In the genomic region with DNA sequence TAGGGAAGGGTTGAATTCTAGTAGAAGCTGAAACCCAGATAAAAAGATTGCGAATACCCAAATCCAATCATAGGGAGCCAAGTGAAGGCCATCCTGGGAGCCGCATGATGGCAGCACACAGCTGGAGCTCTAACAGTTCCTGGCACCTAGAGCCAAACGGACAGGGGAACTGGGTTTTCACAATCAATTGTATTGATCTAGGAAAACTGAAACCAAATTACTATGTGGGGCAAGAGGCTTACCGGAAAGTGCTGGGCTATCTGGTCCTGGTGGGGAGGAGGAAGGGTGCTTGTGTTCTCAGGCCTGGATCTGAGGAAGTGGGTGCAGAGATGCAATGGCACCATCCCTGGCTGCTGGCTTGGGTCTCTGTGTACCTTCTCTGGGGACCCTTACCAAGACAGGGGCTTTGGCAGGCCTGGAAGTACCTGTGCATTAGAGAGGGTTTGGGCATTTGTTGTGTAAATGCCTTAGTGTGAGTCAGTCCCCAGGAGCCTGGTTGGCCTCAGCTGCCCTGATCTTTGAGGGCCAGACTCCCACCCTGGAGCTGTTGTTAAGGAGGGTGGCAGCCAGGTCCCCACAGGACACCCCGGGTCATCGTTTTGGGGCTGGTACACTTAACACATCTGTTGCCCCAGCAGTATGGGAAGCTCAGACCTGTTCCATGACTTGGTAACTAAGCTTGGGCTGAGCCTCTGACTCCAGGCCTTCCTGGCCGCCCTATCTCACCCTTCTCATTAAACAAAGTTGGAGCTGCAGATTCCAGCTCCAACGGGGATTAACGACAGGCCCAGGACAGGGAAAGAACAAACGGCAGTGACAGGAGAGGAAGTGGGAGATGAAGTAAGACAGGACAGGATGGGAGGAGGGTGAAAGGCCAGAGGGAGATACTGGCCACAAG, we compare ENCODE assay signal across 13 cellular contexts. TPM values are rescaled to one million over a fixed set of nuclear protein-coding genes. Genes with fewer than 3 reads are reported as not detected.
A peak's percentile ranks its signal among the peaks of the same experiment; 100 is the strongest.
DNase-seq lines count a peak whose midpoint lies in the region; ATAC-seq and TF ChIP-seq lines count a peak whose summit lies in the region.
"Had no signal": no experiment of that assay in that cellular context is flagged by ENCODE, and none has a peak within 500 bp of the region (broad histone marks: within the 10 kb centered on the region; RNA-seq: fewer than 3 reads in every experiment).

No MANE protein-coding gene starts in this region.

- H3K27me3 Mint-ChIP-seq in activated T-cell treated with anti-CD3 and anti-CD28 coated beads, Interleukin-2, amount 50 U/mL, for 24 hours, result no peaks in the 10 kb centered on the region

- H3K27ac ChIP-seq in Panc1 (ENCODE audit: low read length) (peak overlapping the region; percentile 32; the same call in 1 of the 2 replicates), smooth muscle cell (ENCODE audit: low read depth) (peak overlapping the region; percentile 6), aorta (ENCODE audit: low read depth in 1 of 2, low read length in 2 of 2) (no peak overlapping the region)

- peaks cover 4% of the 10 kb centered on the region for H3F3A ChIP-seq in smooth muscle cell (ENCODE audit: low read depth)

- H3K79me2 ChIP-seq in smooth muscle cell (ENCODE audit: low read depth), result no peaks in the 10 kb centered on the region

- TF ChIP-seq CTCF in Panc1 (IDR thresholded peaks at IDR 0.05) (no peak), fibroblast of villous mesenchyme (IDR thresholded peaks at IDR 0.05; ENCODE audit: insufficient read depth, low read depth, low read length) (no peak), smooth muscle cell (IDR thresholded peaks at IDR 0.05; ENCODE audit: borderline replicate concordance, insufficient read depth, poor library complexity, severe bottlenecking) (no peak), GM10266 (IDR thresholded peaks at IDR 0.05; ENCODE audit: control insufficient read depth, insufficient read depth, low read depth, missing control alignments) (no peak)

- peak overlapping the region; percentile 29 for H3K4me2 ChIP-seq in smooth muscle cell

- no peaks in the 10 kb centered on the region for H3K9me3 ChIP-seq in Panc1 (ENCODE audit: control insufficient read depth, insufficient read depth, low read depth, low read length)
- H3K9me3 ChIP-seq in smooth muscle cell (replicated peaks; ENCODE audit: low read depth), result no peaks in the 10 kb centered on the region
- no peaks in the 10 kb centered on the region for H3K9me3 ChIP-seq in aorta (ENCODE audit: control insufficient read depth, low read length)
- H3K9me3 ChIP-seq: BE2C had no signal

- CTCF ChIA-PET in Panc1 (lab: Charles Lee), result interaction anchor here (0.6 to 0.7 kb wide), 3 partner anchors 20 to 685 kb away, joined by 3 to 5 read pairs (median 3); no protein-coding TSS in a partner anchor

- no peak overlapping the region for H3K9ac ChIP-seq in smooth muscle cell (ENCODE audit: low read depth)

- H3K9me3 Mint-ChIP-seq in activated T-cell treated with anti-CD3 and anti-CD28 coated beads, Interleukin-2, amount 50 U/mL, for 24 hours, result no peaks in the 10 kb centered on the region

- peaks cover 30% of the 10 kb centered on the region for H3K4me1 ChIP-seq in Panc1 (ENCODE audit: control insufficient read depth, insufficient read depth, low read length)
- H3K4me1 ChIP-seq in smooth muscle cell (ENCODE audit: low read depth), result peaks cover 8% of the 10 kb centered on the region
- H3K4me1 ChIP-seq in aorta (ENCODE audit: control insufficient read depth in 1 of 2, insufficient read depth in 2 of 2, low read length in 2 of 2), result no peaks in the 10 kb centered on the region
- H3K4me1 ChIP-seq: BE2C had no signal

- no peak overlapping the region for H3K4me3 Mint-ChIP-seq in activated T-cell treated with anti-CD3 and anti-CD28 coated beads, Interleukin-2, amount 50 U/mL, for 24 hours

- H3K36me3 Mint-ChIP-seq in activated T-cell treated with anti-CD3 and anti-CD28 coated beads, Interleukin-2, amount 50 U/mL, for 24 hours (ENCODE audit: low read depth), result no peaks in the 10 kb centered on the region

- 23% methylated on average over 10 of the region's 10 CpGs for WGBS in smooth muscle cell (ENCODE audit: low lambda C conversion rate)
- 73 to 75% methylated on average over 10 of the region's 10 CpGs for WGBS in aorta, 2 donors

- no peaks in the 10 kb centered on the region for H4K20me1 ChIP-seq in smooth muscle cell (ENCODE audit: low read depth)

- no peak for DNase-seq in activated T-cell treated with anti-CD3 and anti-CD28 coated beads, Interleukin-2, amount 50 U/mL, for 24 hours
- DNase-seq in activated T-cell treated with anti-CD3 and anti-CD28 coated beads, Interleukin-2, amount 50 U/mL, for 1 hour, result no peak
- DNase-seq in Panc1 (ENCODE audit: low read depth, low spot score), result no peak
- peak; percentile 59 for DNase-seq in fibroblast of villous mesenchyme (ENCODE audit: low read depth)
- no peak for DNase-seq in smooth muscle cell (lab: John Stamatoyannopoulos, UW; ENCODE audit: unreplicated experiment)
- DNase-seq in aorta, result no peak
- DNase-seq in GM10266 (ENCODE audit: extremely low spot score), result no peak
- DNase-seq: BE2C; dermis blood vessel endothelial cell; NCI-H2227 treated with DMSO at 0.1 percent for 48 hours; stimulated activated CD4-positive, alpha-beta T cell treated with anti-CD3 and anti-CD28 coated beads, Interleukin-12 subunit alpha, Interleukin-12 subunit beta, amount 100 ng/mL, for 4 hours; stimulated activated naive CD4-positive, alpha-beta T cell had no signal

- no peak overlapping the region for H3K4me3 ChIP-seq in Panc1 (ENCODE audit: low read depth in 2 of 2, low read length in 2 of 2)
- H3K4me3 ChIP-seq in fibroblast of villous mesenchyme (ENCODE audit: low read depth, low read length), result no peak overlapping the region
- no peak overlapping the region for H3K4me3 ChIP-seq in smooth muscle cell
- H3K4me3 ChIP-seq in aorta (ENCODE audit: low read length in 2 of 2), result no peak overlapping the region

- H3K4me1 Mint-ChIP-seq in activated T-cell treated with anti-CD3 and anti-CD28 coated beads, Interleukin-2, amount 50 U/mL, for 24 hours (ENCODE audit: low read depth), result peaks cover 73% of the 10 kb centered on the region

- in situ Hi-C loops in Panc1 (cut with HindIII; ENCODE audit: low pct_unique_long_range_greater_than_20kb, low sequenced_read_pairs), result no loop called here

- POLR2A ChIA-PET in Panc1 (lab: Charles Lee), result interaction anchor here (0.6 kb wide), 1 partner anchor 20 kb away, joined by 3 read pairs; no protein-coding TSS in a partner anchor

- H2AFZ ChIP-seq in smooth muscle cell (ENCODE audit: low read depth), result no peak overlapping the region

- peak overlapping the region; percentile 20 for H3K27ac Mint-ChIP-seq in activated T-cell treated with anti-CD3 and anti-CD28 coated beads, Interleukin-2, amount 50 U/mL, for 24 hours

- H3K27me3 ChIP-seq in Panc1 (ENCODE audit: control insufficient read depth, insufficient read depth, low read length), result no peaks in the 10 kb centered on the region
- H3K27me3 ChIP-seq in smooth muscle cell (ENCODE audit: low read depth), result no peaks in the 10 kb centered on the region
- H3K27me3 ChIP-seq in aorta (ENCODE audit: control insufficient read depth in 1 of 2, insufficient read depth in 2 of 2, low read length in 1 of 2), result no peaks in the 10 kb centered on the region
- H3K27me3 ChIP-seq: BE2C had no signal

- no peaks in the 10 kb centered on the region for H3K36me3 ChIP-seq in Panc1 (ENCODE audit: control insufficient read depth, insufficient read depth, low read length)
- no peaks in the 10 kb centered on the region for H3K36me3 ChIP-seq in smooth muscle cell (ENCODE audit: low read depth)
- no peaks in the 10 kb centered on the region for H3K36me3 ChIP-seq in aorta (ENCODE audit: control insufficient read depth in 1 of 2, insufficient read depth in 2 of 2, low read length in 1 of 2)
- H3K36me3 ChIP-seq: BE2C had no signal

- no TSS peak for BruUV-seq in Panc1 (replicated peaks; lab: Mats Ljungman, UMichigan)

- peak; percentile 46 for ATAC-seq in Panc1
- ATAC-seq in aorta (ENCODE audit: low FRiP score), result no peak
- ATAC-seq in HG03354 (IDR thresholded peaks at IDR 0.05; ENCODE audit: poor library complexity, severe bottlenecking, unreplicated experiment), result no peak

- intact Hi-C loops in Panc1 (cut with micrococcal nuclease; ENCODE audit: unreplicated experiment) (no loop called here), aorta (cut with DNase I) (no loop called here)

RNA-seq across cellular contexts. Expression of a gene that starts 8.9 kb away (rescaled TPM):
- total RNA-seq in Panc1 (2021; ENCODE audit: unreplicated experiment), result 62.0 TPM
- 92.5 TPM for polyA plus RNA-seq in Panc1 (2012; ENCODE audit: insufficient read length)
- total RNA-seq in fibroblast of villous mesenchyme, result 38.4 and 45.1 TPM in 2 replicates
- total RNA-seq in smooth muscle cell, result 52.5 and 66.0 TPM in 2 replicates
- polyA plus RNA-seq in smooth muscle cell, result 113 and 121 TPM in 2 replicates
- 10 to 100 TPM; 62.3 to 65.8 TPM for total RNA-seq in aorta
- polyA plus RNA-seq in aorta, result 10 to 100 TPM; 20.9 to 26.0 TPM

RNA-seq across cellular contexts. Expression of a gene that starts 24.8 kb away (rescaled TPM):
- 0.64 TPM for total RNA-seq in Panc1 (2021; ENCODE audit: unreplicated experiment)
- 0.30 TPM for polyA plus RNA-seq in Panc1 (2012; ENCODE audit: insufficient read length)
- 17.3 and 26.1 TPM in 2 replicates for total RNA-seq in fibroblast of villous mesenchyme
- 4.9 and 6.3 TPM in 2 replicates for total RNA-seq in smooth muscle cell
- 6.2 and 8.2 TPM in 2 replicates for polyA plus RNA-seq in smooth muscle cell
- 10 to 100 TPM; 39.8 to 68.3 TPM for total RNA-seq in aorta
- polyA plus RNA-seq in aorta, result 10 to 100 TPM; 11.6 to 26.4 TPM

RNA-seq across cellular contexts. Expression of a gene that starts 43.6 kb away (rescaled TPM):
- total RNA-seq in Panc1 (2021; ENCODE audit: unreplicated experiment), result 77.2 TPM
- polyA plus RNA-seq in Panc1 (2012; ENCODE audit: insufficient read length), result 102 TPM
- total RNA-seq in fibroblast of villous mesenchyme, result 11.9 and 15.1 TPM in 2 replicates
- total RNA-seq in smooth muscle cell, result 7.1 and 11.0 TPM in 2 replicates
- polyA plus RNA-seq in smooth muscle cell, result 9.7 and 15.3 TPM in 2 replicates
- total RNA-seq in aorta, result 10 to 100 TPM; 56.7 to 82.4 TPM
- polyA plus RNA-seq in aorta, result 10 to 100 TPM; 19.2 to 49.2 TPM

Comparison
In these comparisons a context has a peak if more than half of its experiments do, and no peak if none do; other contexts are left out.
1. H3K27ac ChIP-seq: peak in Panc1 (single experiment) and smooth muscle cell (single experiment); none in aorta (0 of 2).